13 cellular contexts compared by ENCODE assay signal in the genomic region with DNA sequence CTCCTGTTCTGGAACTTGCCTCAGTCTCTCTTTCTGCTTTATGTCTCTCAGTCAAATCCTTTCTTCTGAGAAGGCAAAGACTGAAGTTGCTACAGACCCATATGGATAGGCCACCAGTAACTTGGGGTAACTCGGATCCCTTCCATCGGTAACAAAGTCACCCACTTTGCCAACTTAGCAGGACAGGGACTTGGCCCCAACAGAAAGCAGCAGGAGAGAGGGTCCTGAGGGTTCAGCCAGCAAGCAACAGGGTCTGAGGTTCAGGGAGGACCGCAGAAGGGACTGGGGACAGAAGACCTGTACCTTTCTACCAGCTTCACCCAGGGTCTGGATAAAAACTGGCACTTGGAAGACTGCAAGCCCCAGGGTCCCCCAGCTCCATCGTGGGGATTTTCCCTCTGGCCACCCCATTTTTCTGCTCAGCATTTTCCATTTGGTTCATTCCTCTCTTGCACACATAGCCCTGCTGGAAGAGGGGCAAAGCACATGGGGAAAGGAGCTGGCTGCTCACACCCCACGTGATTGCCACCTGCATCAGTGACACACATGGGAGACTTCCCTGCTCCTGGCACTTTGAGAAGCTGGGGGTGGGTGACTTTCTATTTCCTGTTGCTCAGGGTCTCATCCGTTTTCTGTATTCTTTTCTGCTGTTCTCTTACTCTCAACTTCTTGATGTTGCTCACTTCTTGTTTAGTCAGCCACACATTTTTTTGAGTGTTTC. TPM values are rescaled to one million over a fixed set of nuclear protein-coding genes. Genes with fewer than 3 reads are reported as not detected.
A peak's percentile ranks its signal among the peaks of the same experiment; 100 is the strongest.
DNase-seq lines count a peak whose midpoint lies in the region; ATAC-seq, FAIRE-seq and TF ChIP-seq lines count a peak whose summit lies in the region.
"Had no signal": no experiment of that assay in that cellular context is flagged by ENCODE, and none has a peak within 500 bp of the region (broad histone marks: within the 10 kb centered on the region; RNA-seq: fewer than 3 reads in every experiment).

No MANE protein-coding gene starts in this region.

- intact Hi-C loops in HepG2 (cut with micrococcal nuclease; ENCODE audit: unreplicated experiment) = no loop called here
- intact Hi-C loops in right lobe of liver (cut with DNase I) = no loop called here

- H3K79me2 ChIP-seq in HepG2 (ENCODE audit: insufficient read depth, low read length) = no peaks in the 10 kb centered on the region
- no peaks in the 10 kb centered on the region for H3K79me2 ChIP-seq in OCI-LY1 (ENCODE audit: insufficient read depth, low read length)

- POLR2A ChIA-PET in HepG2 (lab: Yijun Ruan, JAX) = interaction anchor here (1.4 to 2.7 kb wide), 2 partner anchors 40 to 76 kb away, joined by 3 to 14 read pairs; no protein-coding TSS in a partner anchor

- TF ChIP-seq EP300 in HepG2 (IDR thresholded peaks at IDR 0.05; ENCODE audit: low read depth in 2 of 2, low read length in 2 of 2) = no peak
- TF ChIP-seq EP300 in HepG2 (CRISPR knock-in tag; IDR thresholded peaks at IDR 0.05; ENCODE audit: borderline replicate concordance) = no peak

- TF ChIP-seq POLR2A in HepG2 (IDR thresholded peaks at IDR 0.05; ENCODE audit: insufficient read depth in 1 of 2, low read depth in 2 of 2, low read length in 2 of 2) = no peak
- TF ChIP-seq POLR2A in right lobe of liver (IDR thresholded peaks at IDR 0.05) = no peak

- H3K4me1 ChIP-seq in HepG2 (ENCODE audit: insufficient read depth, low read length) (peaks cover 26% of the 10 kb centered on the region), right lobe of liver (no peaks in the 10 kb centered on the region), OCI-LY1 (ENCODE audit: insufficient read depth, low read length, severe bottlenecking) (peaks cover 23% of the 10 kb centered on the region), HAP-1 (peaks cover 22% of the 10 kb centered on the region)

- no TSS peak for BruUV-seq in HepG2 (replicated peaks; lab: Mats Ljungman, UMichigan)

- no peak for TF ChIP-seq RAD21 in HepG2 (CRISPR knock-in tag; IDR thresholded peaks at IDR 0.05)

- TF ChIP-seq CTCF in HepG2 (CRISPR knock-in tag; IDR thresholded peaks at IDR 0.05) (no peak), right lobe of liver (IDR thresholded peaks at IDR 0.05) (no peak), OCI-LY1 (IDR thresholded peaks at IDR 0.05; ENCODE audit: low read length) (no peak), glutamatergic neuron (IDR thresholded peaks at IDR 0.05; ENCODE audit: partially characterized antibody, unreplicated experiment) (no peak), osteocyte (IDR thresholded peaks at IDR 0.05) (no peak)

- H3K4me1 Mint-ChIP-seq in glutamatergic neuron (ENCODE audit: low read depth, unreplicated experiment) (peaks cover 28% of the 10 kb centered on the region), osteocyte (ENCODE audit: unreplicated experiment) (no peaks in the 10 kb centered on the region)
- H3K4me1 Mint-ChIP-seq in stimulated activated naive CD8-positive, alpha-beta T cell treated with anti-CD3 and anti-CD28 coated beads, Interleukin-15, amount 100 ng/mL, for 72 hours = peaks cover 18% of the 10 kb centered on the region

- H3K4me3 Mint-ChIP-seq in glutamatergic neuron (ENCODE audit: unreplicated experiment) (peak overlapping the region; percentile 45), osteocyte (ENCODE audit: unreplicated experiment) (no peak overlapping the region)
- no peak overlapping the region for H3K4me3 Mint-ChIP-seq in stimulated activated naive CD8-positive, alpha-beta T cell treated with anti-CD3 and anti-CD28 coated beads, Interleukin-15, amount 100 ng/mL, for 72 hours

- in situ Hi-C loops in HepG2 (cut with HindIII; ENCODE audit: extremely low pct_ligation_motif_present, low pct_unique_long_range_greater_than_20kb) = no loop called here
- in situ Hi-C loops in HAP-1 (cut with MboI; ENCODE audit: low sequenced_read_pairs) = no loop called here

- H3K36me3 Mint-ChIP-seq in glutamatergic neuron (ENCODE audit: unreplicated experiment) (peaks cover 6% of the 10 kb centered on the region), osteocyte (ENCODE audit: unreplicated experiment) (no peaks in the 10 kb centered on the region)

- H3K27me3 ChIP-seq in HepG2 (ENCODE audit: control insufficient read depth in 1 of 2, insufficient read depth in 2 of 2, low read length in 2 of 2) = peaks cover 4 to 49% of the 10 kb centered on the region in 2 experiments; a peak in 4 of 5 replicates
- H3K27me3 ChIP-seq in right lobe of liver = no peaks in the 10 kb centered on the region
- no peaks in the 10 kb centered on the region for H3K27me3 ChIP-seq in OCI-LY1 (ENCODE audit: insufficient read depth, low read length)
- H3K27me3 ChIP-seq in HAP-1 (ENCODE audit: low read depth) = no peaks in the 10 kb centered on the region

- H3K9me3 ChIP-seq in HepG2 (ENCODE audit: low read length) = no peaks in the 10 kb centered on the region
- no peaks in the 10 kb centered on the region for H3K9me3 ChIP-seq in right lobe of liver
- no peaks in the 10 kb centered on the region for H3K9me3 ChIP-seq in OCI-LY1 (ENCODE audit: low read length)
- no peaks in the 10 kb centered on the region for H3K9me3 ChIP-seq in HAP-1

- H3K27ac Mint-ChIP-seq in glutamatergic neuron (ENCODE audit: unreplicated experiment) (peak overlapping the region; percentile 26), osteocyte (ENCODE audit: unreplicated experiment) (no peak overlapping the region)
- H3K27ac Mint-ChIP-seq in stimulated activated naive CD8-positive, alpha-beta T cell treated with anti-CD3 and anti-CD28 coated beads, Interleukin-15, amount 100 ng/mL, for 72 hours = peak overlapping the region; percentile 49 to 82
- H3K27ac Mint-ChIP-seq: progenitor cell of endocrine pancreas had no signal

- peaks cover 4% of the 10 kb centered on the region for H3K9me3 Mint-ChIP-seq in glutamatergic neuron (ENCODE audit: unreplicated experiment)
- H3K9me3 Mint-ChIP-seq in stimulated activated naive CD8-positive, alpha-beta T cell treated with anti-CD3 and anti-CD28 coated beads, Interleukin-15, amount 100 ng/mL, for 72 hours = no peaks in the 10 kb centered on the region
- H3K9me3 Mint-ChIP-seq in osteocyte (ENCODE audit: unreplicated experiment) = no peaks in the 10 kb centered on the region

- H3K36me3 ChIP-seq in HepG2 (replicated peaks in 1 of 2; ENCODE audit: control insufficient read depth in 1 of 2, insufficient read depth in 2 of 2, low read length in 2 of 2) = no peaks in the 10 kb centered on the region
- H3K36me3 ChIP-seq in right lobe of liver = no peaks in the 10 kb centered on the region
- no peaks in the 10 kb centered on the region for H3K36me3 ChIP-seq in OCI-LY1 (ENCODE audit: insufficient read depth, low read length)
- no peaks in the 10 kb centered on the region for H3K36me3 ChIP-seq in HAP-1 (replicated peaks)

- no peak for ATAC-seq in HepG2
- no peak for ATAC-seq in right lobe of liver
- peak; percentile 70 for ATAC-seq in stimulated activated naive CD8-positive, alpha-beta T cell treated with anti-CD3 and anti-CD28 coated beads, Interleukin-15, amount 100 ng/mL, for 72 hours

- H3K27ac ChIP-seq in HepG2 (ENCODE audit: extremely low read length, insufficient read depth, low read length) (no peak overlapping the region), right lobe of liver (no peak overlapping the region), OCI-LY1 (ENCODE audit: low read depth, low read length, poor library complexity, severe bottlenecking) (no peak overlapping the region)
- H3K27ac ChIP-seq: KMS-11 had no signal

- H3K27me3 Mint-ChIP-seq in glutamatergic neuron (ENCODE audit: unreplicated experiment) = peaks cover 12% of the 10 kb centered on the region
- peaks cover 28% of the 10 kb centered on the region for H3K27me3 Mint-ChIP-seq in stimulated activated naive CD8-positive, alpha-beta T cell treated with anti-CD3 and anti-CD28 coated beads, Interleukin-15, amount 100 ng/mL, for 72 hours
- peaks cover 13% of the 10 kb centered on the region for H3K27me3 Mint-ChIP-seq in osteocyte (ENCODE audit: unreplicated experiment)

- H3K4me2 ChIP-seq in HepG2 (ENCODE audit: low read depth, low read length) = no peak overlapping the region
- no peak overlapping the region for H3K4me2 ChIP-seq in OCI-LY1 (ENCODE audit: low read length)
- H3K4me2 ChIP-seq: KMS-11 had no signal

- 21% methylated on average over 5 of the region's 6 CpGs for WGBS in HepG2 (ENCODE audit: low lambda C conversion rate)
- WGBS in right lobe of liver (ENCODE audit: insufficient coverage, low coverage, low lambda C conversion rate, missing lambda C conversion rate) = 61% methylated on average over 5 of the region's 6 CpGs

- H4K20me1 ChIP-seq in HepG2 (ENCODE audit: insufficient read depth, low read length) = no peaks in the 10 kb centered on the region
- no peaks in the 10 kb centered on the region for H4K20me1 ChIP-seq in OCI-LY1 (ENCODE audit: insufficient read depth, low read length)

- no peak overlapping the region for H3K4me3 ChIP-seq in HepG2 (replicated peaks in 1 of 3; ENCODE audit: insufficient read depth in 1 of 3, low read depth in 2 of 3, low read length in 3 of 3)
- H3K4me3 ChIP-seq in right lobe of liver = no peak overlapping the region
- H3K4me3 ChIP-seq in OCI-LY1 (ENCODE audit: low read depth, low read length, poor library complexity, severe bottlenecking) = no peak overlapping the region
- no peak overlapping the region for H3K4me3 ChIP-seq in HAP-1

- H3F3A ChIP-seq in OCI-LY1 (ENCODE audit: insufficient read depth, low read length) = no peaks in the 10 kb centered on the region

- H3K9me2 ChIP-seq in OCI-LY1 (ENCODE audit: low read depth, low read length) = no peaks in the 10 kb centered on the region

- no peak overlapping the region for H3K9ac ChIP-seq in HepG2 (ENCODE audit: insufficient read depth, low read depth, low read length)
- H3K9ac ChIP-seq in OCI-LY1 (ENCODE audit: low read length) = no peak overlapping the region
- H3K9ac ChIP-seq: KMS-11 had no signal

- DNase-seq in HepG2 (ENCODE audit: low spot score) (no peak), right lobe of liver (no peak), glutamatergic neuron (no peak), HAP-1 (ENCODE audit: low spot score in 2 of 2) (no peak), osteocyte (ENCODE audit: extremely low spot score, unreplicated experiment) (no peak), NCI-H2227 treated with DMSO at 0.1 percent for 48 hours (lab: John Stamatoyannopoulos, UW) (no peak)
- no peak for DNase-seq in stimulated activated naive CD8-positive, alpha-beta T cell treated with anti-CD3 and anti-CD28 coated beads, Interleukin-15, amount 100 ng/mL, for 72 hours
- DNase-seq: AML-193, amygdala had no signal

- CTCF ChIA-PET in HepG2 (lab: Yijun Ruan, JAX; ENCODE audit: low intra/inter-chr PET ratio, low total read pairs) = no interaction called here

- H2AFZ ChIP-seq in HepG2 (ENCODE audit: low read length) (no peak overlapping the region), OCI-LY1 (ENCODE audit: low read length) (peak overlapping the region; percentile 6; the same call in 1 of the 2 replicates)

- FAIRE-seq in HepG2 (lab: Jason Lieb, UNC) = no peak
- FAIRE-seq: urothelium cell line had no signal

RNA-seq across cellular contexts. Expression of a gene that starts 34.6 kb away (rescaled TPM):
- total RNA-seq in HepG2 (2016; rRNA removed; fragmentation: Illumina TruSeq; extraction: Trizol) (22.3 and 22.8 TPM in 2 replicates), right lobe of liver (1 to 10 TPM in 2 of 6 experiments, under 1 TPM in 4; 0.15 to 1.5 (median 0.53) TPM), glutamatergic neuron (ENCODE audit: unreplicated experiment) (82.5 TPM), osteocyte (2.9 and 3.7 TPM in 2 replicates)
- 16.3 and 16.9 TPM in 2 replicates for total RNA-seq in HepG2 (2016; cell fraction: cytosol; rRNA removed; fragmentation: Illumina TruSeq; extraction: Trizol; ENCODE audit: low read depth)
- total RNA-seq in HepG2 (2016; cell fraction: insoluble cytoplasmic fraction; rRNA removed; fragmentation: Illumina TruSeq; extraction: Trizol) = 19.4 and 21.2 TPM in 2 replicates
- total RNA-seq in HepG2 (2016; cell fraction: membrane; rRNA removed; fragmentation: Illumina TruSeq; extraction: Trizol) = 39.6 and 41.4 TPM in 2 replicates
- total RNA-seq in HepG2 (2016; cell fraction: nucleus; rRNA removed; fragmentation: Illumina TruSeq; extraction: Trizol) = 11.5 and 12.9 TPM in 2 replicates
- polyA plus RNA-seq in HepG2 (2011; rRNA removed) = 11.4 and 16.2 TPM in 2 replicates
- 16.1 and 16.8 TPM in 2 replicates for polyA plus RNA-seq in HepG2 (2011; cell fraction: cytosol; rRNA removed)
- 10.1 and 15.9 TPM in 2 replicates for polyA plus RNA-seq in HepG2 (2011; cell fraction: nucleus; rRNA removed)
- 10.4 and 16.9 TPM in 2 replicates for polyA plus RNA-seq in HepG2 (2012)
- 10.5 and 11.3 TPM in 2 replicates for polyA plus RNA-seq in HepG2 (2016; cell fraction: cytosol; fragmentation: Illumina TruSeq; extraction: Trizol; ENCODE audit: low read depth)
- polyA plus RNA-seq in HepG2 (2016; cell fraction: insoluble cytoplasmic fraction; fragmentation: Illumina TruSeq; extraction: Trizol; ENCODE audit: low read depth) = 20.3 and 22.4 TPM in 2 replicates
- polyA plus RNA-seq in HepG2 (2016; cell fraction: membrane; fragmentation: Illumina TruSeq; extraction: Trizol; ENCODE audit: low read depth) = 27.3 and 30.4 TPM in 2 replicates
- polyA plus RNA-seq in HepG2 (2016; cell fraction: nucleus; fragmentation: Illumina TruSeq; extraction: Trizol; ENCODE audit: insufficient read depth, low read depth) = 19.7 and 20.5 TPM in 2 replicates
- 9.8 and 19.7 TPM in 2 replicates for polyA minus RNA-seq in HepG2 (2011; rRNA and poly(A)+ RNA removed; ENCODE audit: low replicate concordance)
- polyA minus RNA-seq in HepG2 (2011; cell fraction: cytosol; rRNA and poly(A)+ RNA removed) = 10.9 and 12.2 TPM in 2 replicates
- 5.7 and 8.5 TPM in 2 replicates for polyA minus RNA-seq in HepG2 (2011; cell fraction: nucleus; rRNA and poly(A)+ RNA removed)
